ENCODE assay signal across 35 cellular contexts in genomic region chr1:17731460-17731859, GRCh38. TPM values are rescaled to one million over a fixed set of nuclear protein-coding genes. Genes with fewer than 3 reads are reported as not detected.
"Had no signal": no experiment of that assay in that cellular context is flagged by ENCODE, and none has a peak within 500 bp of the region (broad histone marks: within the 10 kb centered on the region; RNA-seq: fewer than 3 reads in every experiment).

No MANE protein-coding gene starts in this region.

- H3K4me1 ChIP-seq: ascending aorta, esophagus muscularis mucosa, foreskin keratinocyte, gastroesophageal sphincter, heart right ventricle had no signal

- ATAC-seq: activated CD4-positive, alpha-beta T cell treated with anti-CD3 and anti-CD28 coated beads for 36 hours; activated CD8-positive, alpha-beta memory T cell treated with anti-CD3 and anti-CD28 coated beads, Interleukin-2, amount 10 ng/mL, durations not matched to agents 7 days and 5 days; activated CD8-positive, alpha-beta T cell treated with anti-CD3 and anti-CD28 coated beads, Interleukin-2, amount 10 ng/mL, durations not matched to agents 7 days and 5 days; activated naive CD4-positive, alpha-beta T cell treated with anti-CD3 and anti-CD28 coated beads, Interleukin-2, amount 50 U/mL, for 72 hours; effector memory CD8-positive, alpha-beta T cell; foreskin keratinocyte; gastroesophageal sphincter; heart right ventricle had no signal

- DNase-seq: activated CD4-positive, alpha-beta memory T cell treated with anti-CD3 and anti-CD28 coated beads for 36 hours; activated CD4-positive, alpha-beta T cell treated with anti-CD3 and anti-CD28 coated beads for 36 hours; activated CD4-positive, alpha-beta T cell treated with anti-CD3 and anti-CD28 coated beads, Interleukin-2, amount 10 ng/mL, durations not matched to agents 24 days and 14 days; activated CD4-positive, CD25-positive, alpha-beta regulatory T cell; activated CD4-positive, CD25-positive, alpha-beta regulatory T cell treated with anti-CD3 and anti-CD28 coated beads, Interleukin-2, amount 50 U/mL, for 72 hours; activated CD8-positive, alpha-beta memory T cell treated with anti-CD3 and anti-CD28 coated beads, Interleukin-2, amount 10 ng/mL, durations not matched to agents 7 days and 5 days; activated CD8-positive, alpha-beta memory T cell treated with anti-CD3 and anti-CD28 coated beads, Interleukin-2, amount 50 U/mL, for 4 hours; activated CD8-positive, alpha-beta T cell treated with anti-CD3 and anti-CD28 coated beads, Interleukin-2, amount 10 ng/mL, durations not matched to agents 7 days and 5 days; activated gamma-delta T cell; activated naive CD4-positive, alpha-beta T cell; activated naive CD4-positive, alpha-beta T cell treated with anti-CD3 and anti-CD28 coated beads, Interleukin-2, amount 10 ng/mL, durations not matched to agents 7 days and 5 days; activated naive CD8-positive, alpha-beta T cell treated with anti-CD3 and anti-CD28 coated beads, Interleukin-2, amount 10 ng/mL, durations not matched to agents 7 days and 5 days; activated T-cell treated with anti-CD3 and anti-CD28 coated beads, Interleukin-2, amount 50 U/mL, for 1 hour; activated T-cell treated with anti-CD3 and anti-CD28 coated beads, Interleukin-2, amount 50 U/mL, for 48 hours; brain microvascular endothelial cell; cortex of kidney; dermis blood vessel endothelial cell; effector CD4-positive, alpha-beta T cell; effector memory CD8-positive, alpha-beta T cell; erythroblast; foreskin keratinocyte; heart right ventricle; T-helper 2 cell had no signal

- H3K27ac ChIP-seq: ascending aorta, brain microvascular endothelial cell, esophagus muscularis mucosa, foreskin keratinocyte, gastroesophageal sphincter, heart right ventricle had no signal

- H3K9me3 ChIP-seq: ascending aorta, esophagus muscularis mucosa, gastroesophageal sphincter had no signal

- FAIRE-seq: bronchial epithelial cell had no signal

- H3K36me3 ChIP-seq: ascending aorta, brain microvascular endothelial cell, esophagus muscularis mucosa, gastroesophageal sphincter, heart right ventricle had no signal

- H3K4me3 ChIP-seq: ascending aorta, esophagus muscularis mucosa, gastroesophageal sphincter, heart right ventricle had no signal

- H3K27me3 ChIP-seq: ascending aorta, brain microvascular endothelial cell, foreskin keratinocyte had no signal

RNA-seq across cellular contexts. Expression of gene ACTL8, which starts 23.7 kb away (rescaled TPM):
- total RNA-seq: activated CD4-positive, alpha-beta memory T cell treated with anti-CD3 and anti-CD28 coated beads for 36 hours; activated CD4-positive, alpha-beta T cell treated with anti-CD3 and anti-CD28 coated beads, Interleukin-2, amount 10 ng/mL, durations not matched to agents 24 days and 14 days; activated CD8-positive, alpha-beta memory T cell treated with anti-CD3 and anti-CD28 coated beads for 36 hours; activated CD8-positive, alpha-beta memory T cell treated with anti-CD3 and anti-CD28 coated beads, Interleukin-2, amount 10 ng/mL, durations not matched to agents 7 days and 5 days; activated CD8-positive, alpha-beta T cell treated with anti-CD3 and anti-CD28 coated beads, Interleukin-2, amount 10 ng/mL, durations not matched to agents 7 days and 5 days; activated naive CD8-positive, alpha-beta T cell treated with anti-CD3 and anti-CD28 coated beads, Interleukin-2, amount 10 ng/mL, durations not matched to agents 7 days and 5 days; activated T-helper 1 cell treated with anti-CD3 and anti-CD28 coated beads, Interleukin-12 subunit alpha, Interleukin-12 subunit beta, Interleukin-2, Interleukin-4 antibody, amounts not matched to agents 30 ng/mL and 10 ng/mL and 1 ng/mL, durations not matched to agents 14 hours and 24 hours and 36 hours; ascending aorta; bronchial epithelial cell; cardiac septum; cerebellum; dermis blood vessel endothelial cell; esophagus muscularis mucosa; fibroblast of lung; foreskin keratinocyte; gastroesophageal sphincter; glomerular endothelial cell; heart right ventricle; T-helper 1 cell treated with Interleukin-12 subunit alpha and Interleukin-12 subunit beta and Interleukin-4 antibody, amounts not matched to agents 30 ng/mL and 1 ng/mL, for 36 hours had no signal
- polyA plus RNA-seq: foreskin keratinocyte, heart right ventricle had no signal
